8 cellular contexts compared by ENCODE assay signal in the genomic region with DNA sequence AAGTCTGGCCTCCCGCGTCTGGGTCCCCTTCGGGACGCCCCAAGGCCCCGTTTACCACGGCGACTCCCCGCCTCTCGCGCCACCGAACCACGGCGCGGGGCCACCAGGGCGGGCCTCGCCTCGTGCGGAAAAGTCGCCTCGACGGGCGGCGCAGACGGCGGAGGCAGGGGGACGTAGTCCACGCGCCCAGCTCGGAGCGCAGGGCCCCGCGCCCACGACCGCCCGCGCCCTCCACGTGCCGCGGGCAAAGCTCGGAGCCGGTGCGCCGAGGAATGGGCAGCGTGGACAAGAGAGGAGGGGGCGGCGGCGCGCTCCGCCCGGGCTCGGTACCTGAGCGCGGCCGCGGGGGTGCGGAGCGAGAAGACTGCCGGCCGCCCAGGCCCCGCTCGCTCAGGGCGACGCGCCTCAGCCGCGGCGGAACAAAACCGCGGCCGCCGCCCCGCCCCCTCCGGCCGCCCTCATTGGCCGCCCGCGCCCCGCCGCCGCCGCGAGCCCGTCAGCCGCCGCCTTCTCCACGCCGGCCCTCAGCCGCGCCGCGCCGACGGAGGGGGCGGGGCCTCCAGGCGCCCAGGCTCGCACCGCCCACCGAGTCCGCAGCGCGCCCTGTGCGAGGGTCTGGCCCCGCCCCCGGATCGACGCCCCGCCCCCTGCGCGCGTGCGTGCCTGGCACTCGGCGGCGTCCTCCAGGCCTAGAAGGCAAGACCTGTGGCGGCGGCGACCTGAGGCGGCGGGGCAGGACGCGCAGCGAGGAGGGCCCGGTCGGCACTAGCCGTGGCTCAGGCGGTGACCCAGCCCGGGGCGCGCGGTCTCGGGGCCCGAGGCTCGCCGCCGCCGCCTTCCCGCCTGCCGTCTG. TPM values are rescaled to one million over a fixed set of nuclear protein-coding genes. Genes with fewer than 3 reads are reported as not detected.
DNase-seq lines count a peak whose midpoint lies in the region; ATAC-seq and TF ChIP-seq lines count a peak whose summit lies in the region.

Gene FAM53A, minus strand, starts transcription at position 411 of the 853 bp plus-strand sequence. CDS start 15,572 bp downstream, outside the sequence.

- no peaks in the 10 kb centered on the region for H3K36me3 ChIP-seq in right lobe of liver

- peak within 1 kb of the TSS; percentile 36 to 55 (median 51) for H3K27ac ChIP-seq in right lobe of liver

- ATAC-seq in GM19025 (IDR thresholded peaks at IDR 0.05; ENCODE audit: low read depth, unreplicated experiment) (peak; percentile 86), HG03175 (IDR thresholded peaks at IDR 0.05; ENCODE audit: unreplicated experiment) (peak; percentile 91), right lobe of liver (peak; percentile 94 to 97 (median 96))

- H3K27me3 ChIP-seq in right lobe of liver: no peaks in the 10 kb centered on the region

- 10% methylated on average over 2 of the region's 138 CpGs for WGBS in right lobe of liver (ENCODE audit: insufficient coverage, low coverage, low lambda C conversion rate, missing lambda C conversion rate)

- no peaks in the 10 kb centered on the region for H3K9me3 ChIP-seq in right lobe of liver

- no peak for TF ChIP-seq CTCF in AG09309 (IDR thresholded peaks at IDR 0.05; ENCODE audit: control insufficient read depth, insufficient read depth, low read depth, low read length, missing control alignments)
- TF ChIP-seq CTCF in right lobe of liver (IDR thresholded peaks at IDR 0.05): peak in 1 of 4 donors; percentile 11

- intact Hi-C loops in right lobe of liver (cut with DNase I): no loop called here

- TF ChIP-seq POLR2A in right lobe of liver (IDR thresholded peaks at IDR 0.05): peak; percentile 60

- H3K4me3 ChIP-seq in AG09309 (ENCODE audit: control insufficient read depth, low read depth, low read length) (peak within 1 kb of the TSS; percentile 65), right lobe of liver (peak within 1 kb of the TSS; percentile 54 to 67 (median 62))

- H3K4me1 ChIP-seq in right lobe of liver: peaks cover 0 to 18% (median 0%) of the 10 kb centered on the region in 4 donors

- DNase-seq in AG09309 (ENCODE audit: low read depth): peak; percentile 10
- DNase-seq in NCI-H510A treated with DMSO at 0.1 percent for 48 hours (lab: John Stamatoyannopoulos, UW): peak; percentile 67
- peak; percentile 95 to 96 for DNase-seq in activated CD4-positive, alpha-beta T cell treated with anti-CD3 and anti-CD28 coated beads, Interleukin-2, amount 50 U/mL, for 48 hours
- peak; percentile 90 for DNase-seq in dermis blood vessel endothelial cell
- peak; percentile 94 to 97 (median 96) for DNase-seq in right lobe of liver
- DNase-seq in stimulated activated CD4-positive, alpha-beta T cell treated with anti-CD3 and anti-CD28 coated beads, Interleukin-4, amount 100 ng/mL, for 1 hour: peak; percentile 96

RNA-seq across cellular contexts. Expression of gene FAM53A, which starts in this region (rescaled TPM):
- total RNA-seq in dermis blood vessel endothelial cell (1.1 and 2.4 TPM in 2 replicates), right lobe of liver (1 to 10 TPM in 2 of 6 experiments, under 1 TPM in 4; 0.56 to 3.5 (median 0.74) TPM)

Comparison
In these comparisons a context has a peak if more than half of its experiments do, and no peak if none do; other contexts are left out.
1. Peak in every context shown above with its lines: DNase-seq, ATAC-seq, H3K4me3 ChIP-seq and H3K27ac ChIP-seq.
2. DNase-seq: peak in every context shown above with its lines; median percentile 96 in right lobe of liver; 96 in stimulated activated CD4-positive, alpha-beta T cell treated with anti-CD3 and anti-CD28 coated beads, Interleukin-4, amount 100 ng/mL, for 1 hour; 96 in activated CD4-positive, alpha-beta T cell treated with anti-CD3 and anti-CD28 coated beads, Interleukin-2, amount 50 U/mL, for 48 hours; 90 in dermis blood vessel endothelial cell; 67 in NCI-H510A treated with DMSO at 0.1 percent for 48 hours; 10 in AG09309.